8 cellular contexts compared by ENCODE assay signal in the genomic region with DNA sequence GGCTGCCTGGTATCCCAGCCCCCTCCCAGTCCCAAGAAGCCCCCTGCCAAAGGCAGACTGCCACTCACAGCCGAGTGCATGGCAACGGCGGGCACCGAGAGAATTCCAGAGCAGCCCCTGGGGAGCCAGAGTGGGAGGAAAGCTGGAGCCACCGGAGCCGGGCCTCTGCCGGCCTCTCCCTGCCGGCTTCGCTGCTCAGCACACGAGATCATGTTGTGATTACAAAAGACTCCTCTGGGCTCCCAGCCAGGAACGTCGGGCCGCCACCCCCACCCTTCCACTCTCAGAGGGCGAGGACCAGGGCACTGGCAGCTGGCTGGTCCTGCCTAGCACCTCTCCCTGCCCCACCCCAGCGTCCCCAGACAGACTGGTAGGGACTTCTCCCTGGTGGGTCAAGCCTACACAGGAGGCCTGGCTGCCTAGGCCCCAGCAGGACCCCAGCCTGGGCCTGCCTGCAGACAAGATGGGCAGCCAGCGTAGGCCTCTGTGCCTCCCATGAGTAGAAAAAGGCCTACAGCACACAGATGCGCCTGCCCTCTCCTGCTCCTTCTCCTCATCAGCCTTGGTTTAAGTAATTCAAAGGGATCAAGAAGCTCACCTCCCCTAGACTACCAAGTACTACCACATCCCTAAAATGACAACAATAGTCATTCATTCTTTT. TPM values are rescaled to one million over a fixed set of nuclear protein-coding genes. Genes with fewer than 3 reads are reported as not detected.
A peak's percentile ranks its signal among the peaks of the same experiment; 100 is the strongest.
DNase-seq lines count a peak whose midpoint lies in the region; ATAC-seq and TF ChIP-seq lines count a peak whose summit lies in the region.

TSS of gene CCDC9B (minus strand) at position 200 of the 661 bp plus-strand sequence. CDS start at position 80, 120 bp downstream.

- H4K20me1 ChIP-seq in PC-9 (ENCODE audit: insufficient read depth), result no peaks in the 10 kb centered on the region

- peak within 1 kb of the TSS; percentile 99 for H4K8ac ChIP-seq in mesenchymal stem cell (ENCODE audit: low read length)

- H3K4me2 ChIP-seq in PC-9 (peak within 1 kb of the TSS; percentile 90), mesenchymal stem cell (ENCODE audit: low read length, poor library complexity, severe bottlenecking) (peak within 1 kb of the TSS; percentile 62)

- H3K4me3 ChIP-seq in PC-9 (peak within 1 kb of the TSS; percentile 94), endocrine pancreas (ENCODE audit: control insufficient read depth, insufficient read depth, low read length) (no peak within 1 kb of the TSS), mesenchymal stem cell (ENCODE audit: insufficient read depth in 1 of 2, low read depth in 1 of 2, low read length in 2 of 2) (peak within 1 kb of the TSS; percentile 49 to 78), upper lobe of right lung (peak within 1 kb of the TSS; percentile 60)

- peak; percentile 64 to 77 (median 70) for DNase-seq in NCI-H1417 (lab: John Stamatoyannopoulos, UW)
- DNase-seq in NCI-H1417 treated with DMSO at 0.1 percent for 48 hours (lab: John Stamatoyannopoulos, UW), result no peak
- DNase-seq in PC-9, result peak; percentile 81 to 95
- peak; percentile 92 for DNase-seq in mesenchymal stem cell
- peak; percentile 95 for DNase-seq in upper lobe of right lung
- no peak for DNase-seq in GM13976 (ENCODE audit: low spot score)
- DNase-seq in GF-D8 (lab: John Stamatoyannopoulos, UW), result no peak

- H2BK15ac ChIP-seq in mesenchymal stem cell (ENCODE audit: low read depth, poor library complexity, severe bottlenecking), result peak within 1 kb of the TSS; percentile 94

- no TSS peak for BruUV-seq in PC-9 (replicated peaks; lab: Mats Ljungman, UMichigan)

- peak within 1 kb of the TSS in 1 of 2 experiments; percentile 48 for H3K23ac ChIP-seq in mesenchymal stem cell (ENCODE audit: low read length in 2 of 2)

- peak within 1 kb of the TSS; percentile 91 for H3K27ac ChIP-seq in PC-9
- H3K27ac ChIP-seq in mesenchymal stem cell (ENCODE audit: low read length, poor library complexity, severe bottlenecking), result peak within 1 kb of the TSS; percentile 97
- H3K27ac ChIP-seq in upper lobe of right lung, result peak within 1 kb of the TSS; percentile 95

- H2BK12ac ChIP-seq in mesenchymal stem cell (ENCODE audit: low read length in 2 of 2), result peak within 1 kb of the TSS; percentile 95 to 99

- H3K36me3 ChIP-seq in PC-9 (ENCODE audit: low read depth), result peaks cover 14% of the 10 kb centered on the region; the same call in 1 of the 2 replicates
- H3K36me3 ChIP-seq in endocrine pancreas (ENCODE audit: control insufficient read depth, insufficient read depth, low read length), result no peaks in the 10 kb centered on the region
- H3K36me3 ChIP-seq in mesenchymal stem cell (ENCODE audit: control insufficient read depth in 1 of 2, insufficient read depth in 2 of 2, low read depth in 1 of 2, low read length in 2 of 2), result peaks cover 9 to 18% of the 10 kb centered on the region in 2 experiments
- H3K36me3 ChIP-seq in upper lobe of right lung, result peaks cover 16% of the 10 kb centered on the region

- peak within 1 kb of the TSS; percentile 99 for H2BK120ac ChIP-seq in mesenchymal stem cell (ENCODE audit: low read depth, low read length)

- H3F3A ChIP-seq in PC-9 (ENCODE audit: insufficient read depth, low read depth), result peaks cover 55% of the 10 kb centered on the region

- H3K18ac ChIP-seq in mesenchymal stem cell (ENCODE audit: low read depth in 1 of 2, low read length in 2 of 2), result peak within 1 kb of the TSS; percentile 96 to 99

- peak within 1 kb of the TSS; percentile 97 to 99 for H3K4ac ChIP-seq in mesenchymal stem cell (ENCODE audit: low read depth in 1 of 2, low read length in 2 of 2)

- H3K9ac ChIP-seq in endocrine pancreas (ENCODE audit: control insufficient read depth, insufficient read depth, low read length) (peak within 1 kb of the TSS; percentile 47), mesenchymal stem cell (ENCODE audit: low read length) (peak within 1 kb of the TSS; percentile 95)

- H3K79me1 ChIP-seq in mesenchymal stem cell (replicated peaks; ENCODE audit: low read length, poor library complexity, severe bottlenecking), result peaks cover 17% of the 10 kb centered on the region

- H3K14ac ChIP-seq in mesenchymal stem cell (ENCODE audit: low read length in 2 of 2), result peak within 1 kb of the TSS in 1 of 2 experiments; percentile 82

- TF ChIP-seq CTCF in PC-9 (conservative IDR thresholded peaks at IDR 0.05) (no peak), upper lobe of right lung (IDR thresholded peaks at IDR 0.05) (no peak), GM13976 (IDR thresholded peaks at IDR 0.05; ENCODE audit: borderline replicate concordance, control extremely low read depth, extremely low read depth, insufficient read depth, missing control alignments) (no peak)

- H2AFZ ChIP-seq in PC-9 (no peak within 1 kb of the TSS), mesenchymal stem cell (ENCODE audit: low read depth, low read length) (no peak within 1 kb of the TSS)

- no peaks in the 10 kb centered on the region for H3K9me2 ChIP-seq in PC-9 (ENCODE audit: insufficient read depth)

- peak; percentile 84 for ATAC-seq in upper lobe of right lung

- H3K9me3 ChIP-seq in PC-9 (ENCODE audit: insufficient read depth, low read depth), result no peaks in the 10 kb centered on the region
- no peaks in the 10 kb centered on the region for H3K9me3 ChIP-seq in endocrine pancreas (ENCODE audit: control insufficient read depth, low read length)
- H3K9me3 ChIP-seq in mesenchymal stem cell (ENCODE audit: control insufficient read depth, low read length), result no peaks in the 10 kb centered on the region
- H3K9me3 ChIP-seq in upper lobe of right lung, result no peaks in the 10 kb centered on the region

- H2BK5ac ChIP-seq in mesenchymal stem cell (ENCODE audit: low read depth, low read length, poor library complexity, severe bottlenecking), result peak within 1 kb of the TSS; percentile 97

- no peaks in the 10 kb centered on the region for H3K27me3 ChIP-seq in PC-9 (ENCODE audit: insufficient read depth, low read depth)
- no peaks in the 10 kb centered on the region for H3K27me3 ChIP-seq in endocrine pancreas (ENCODE audit: control insufficient read depth, insufficient read depth, low read length)
- no peaks in the 10 kb centered on the region for H3K27me3 ChIP-seq in mesenchymal stem cell (ENCODE audit: control insufficient read depth in 1 of 2, insufficient read depth in 1 of 2, low read length in 2 of 2)
- no peaks in the 10 kb centered on the region for H3K27me3 ChIP-seq in upper lobe of right lung

- peaks cover 69% of the 10 kb centered on the region for H3K4me1 ChIP-seq in PC-9 (replicated peaks; ENCODE audit: insufficient read depth)
- H3K4me1 ChIP-seq in endocrine pancreas (ENCODE audit: control insufficient read depth, insufficient read depth, low read length), result peaks cover 6% of the 10 kb centered on the region
- H3K4me1 ChIP-seq in mesenchymal stem cell (ENCODE audit: control insufficient read depth, insufficient read depth, low read depth, low read length), result peaks cover 61% of the 10 kb centered on the region
- peaks cover 74% of the 10 kb centered on the region for H3K4me1 ChIP-seq in upper lobe of right lung

- peaks cover 51% of the 10 kb centered on the region for H3K79me2 ChIP-seq in PC-9 (ENCODE audit: low read depth)

- WGBS in mesenchymal stem cell, result 20% methylated on average over 16 of the region's 17 CpGs

- H2AK5ac ChIP-seq in mesenchymal stem cell (ENCODE audit: low read length, severe bottlenecking), result peak within 1 kb of the TSS; percentile 85

- in situ Hi-C loops in GM13976 (cut with MboI; ENCODE audit: low sequenced_read_pairs, unreplicated experiment), result no loop called here

- POLR2A ChIA-PET in PC-9 (lab: Charles Lee; ENCODE audit: unreplicated experiment), result interaction anchor here (0.5 to 0.7 kb wide), 4 partner anchors 45 to 295 kb away, joined by 3 to 5 read pairs (median 4); no protein-coding TSS in a partner anchor

- H4K91ac ChIP-seq in mesenchymal stem cell (ENCODE audit: low read length), result peak within 1 kb of the TSS; percentile 100

- CTCF ChIA-PET in PC-9 (lab: Charles Lee), result interaction anchor here (0.6 to 2.0 kb wide), 3 partner anchors 13 to 66 kb away, joined by 3 to 7 read pairs (median 3); no protein-coding TSS in a partner anchor

- intact Hi-C loops in PC-9 (cut with micrococcal nuclease; ENCODE audit: unreplicated experiment) (no loop called here), upper lobe of right lung (cut with DNase I) (no loop called here)

RNA-seq across cellular contexts. Expression of gene CCDC9B, which starts in this region (rescaled TPM):
- 141 and 168 TPM in 2 replicates for total RNA-seq in PC-9 (2021)
- 34.5 TPM for polyA plus RNA-seq in mesenchymal stem cell (2013, experiment 1 of 2)
- polyA plus RNA-seq in mesenchymal stem cell (2013, experiment 2 of 2), result 31.6 TPM
- 72.5 TPM for total RNA-seq in upper lobe of right lung

Comparison
In these comparisons a context has a peak if more than half of its experiments do, and no peak if none do; other contexts are left out.
1. DNase-seq: peak in NCI-H1417 (3 of 3), PC-9 (2 of 2), mesenchymal stem cell (single experiment) and upper lobe of right lung (single experiment); none in NCI-H1417 treated with DMSO at 0.1 percent for 48 hours (single experiment), GM13976 (single experiment) and GF-D8 (single experiment).
2. Peak in every context shown above with its lines, with median percentiles within 50 percentile points of each other: H3K27ac ChIP-seq.